ENCODE assay signal across 15 cellular contexts in genomic region chr1:13760921-13761320, GRCh38.
DNase-seq lines count a peak whose midpoint lies in the region; ATAC-seq, FAIRE-seq and TF ChIP-seq lines count a peak whose summit lies in the region.
"Had no signal": no experiment of that assay in that cellular context is flagged by ENCODE, and none has a peak within 500 bp of the region (broad histone marks: within the 10 kb centered on the region; RNA-seq: fewer than 3 reads in every experiment).

No MANE protein-coding gene starts in this region.

- peak overlapping the region; percentile 76 for H3K27ac Mint-ChIP-seq in T-helper 17 cell
- H3K27ac Mint-ChIP-seq in progenitor cell of endocrine pancreas, result peak overlapping the region; percentile 84

- H3K27me3 Mint-ChIP-seq in T-helper 17 cell (no peaks in the 10 kb centered on the region), progenitor cell of endocrine pancreas (no peaks in the 10 kb centered on the region)

- H3K9me3 Mint-ChIP-seq in progenitor cell of endocrine pancreas (ENCODE audit: low read depth), result no peaks in the 10 kb centered on the region

- no peak for TF ChIP-seq EP300 in Ishikawa (IDR thresholded peaks at IDR 0.05; ENCODE audit: borderline replicate concordance)

- no peak overlapping the region for H3K4me3 Mint-ChIP-seq in T-helper 17 cell
- H3K4me3 Mint-ChIP-seq in progenitor cell of endocrine pancreas (ENCODE audit: low read depth), result no peak overlapping the region

- DNase-seq in T-helper 17 cell (no peak), kidney tubule cell (ENCODE audit: low spot score) (peak; percentile 45), progenitor cell of endocrine pancreas (ENCODE audit: low spot score, unreplicated experiment) (no peak), left cardiac atrium (no peak), D721Med (ENCODE audit: insufficient read length, low spot score) (no peak)
- DNase-seq: activated effector memory CD4-positive, alpha-beta T cell treated with Interleukin-2 at 50 U/mL for 16 hours; anterior cingulate cortex; NCI-H2081 treated with DMSO at 0.1 percent for 48 hours; ovary; small intestine had no signal

- peaks cover 57% of the 10 kb centered on the region for H3K4me1 Mint-ChIP-seq in T-helper 17 cell
- H3K4me1 Mint-ChIP-seq in progenitor cell of endocrine pancreas (ENCODE audit: low read depth), result peaks cover 53% of the 10 kb centered on the region

- H3K36me3 Mint-ChIP-seq in T-helper 17 cell (ENCODE audit: low read depth) (no peaks in the 10 kb centered on the region), progenitor cell of endocrine pancreas (ENCODE audit: insufficient read depth) (peaks cover 2% of the 10 kb centered on the region)

- intact Hi-C loops in left cardiac atrium (cut with DNase I), result no loop called here

- no peak for TF ChIP-seq RAD21 in Ishikawa (IDR thresholded peaks at IDR 0.05; ENCODE audit: low read depth)

- TF ChIP-seq CTCF in progenitor cell of endocrine pancreas (IDR thresholded peaks at IDR 0.05; ENCODE audit: unreplicated experiment) (peak; percentile 11), D721Med (IDR thresholded peaks at IDR 0.05; ENCODE audit: insufficient read depth, missing control alignments) (no peak)

- FAIRE-seq in D721Med (lab: Jason Lieb, UNC), result no peak
- FAIRE-seq: colon, small intestine had no signal

- no peaks in the 10 kb centered on the region for H3K9me3 ChIP-seq in T-helper 17 cell (ENCODE audit: control insufficient read depth, low read length, poor library complexity, severe bottlenecking)
- H3K9me3 ChIP-seq: BLaER1, ovary, tibial nerve had no signal

- ATAC-seq in T-helper 17 cell, result no peak
- no peak for ATAC-seq in left cardiac atrium
- ATAC-seq in HG02973 (IDR thresholded peaks at IDR 0.05; ENCODE audit: unreplicated experiment), result no peak

TF ChIP-seq in Ishikawa, 13 proteins besides CTCF, POLR2A, EP300 and RAD21:
- no peak for TF ChIP-seq EGR1 (IDR thresholded peaks at IDR 0.05)
- TF ChIP-seq YY1 (IDR thresholded peaks at IDR 0.05; ENCODE audit: low read depth), result no peak
- TF ChIP-seq CEBPB (IDR thresholded peaks at IDR 0.05), result peak; percentile 59
- no peak for TF ChIP-seq MAX (IDR thresholded peaks at IDR 0.05)
- TF ChIP-seq NFIC (IDR thresholded peaks at IDR 0.05), result no peak
- no peak for TF ChIP-seq USF1 (IDR thresholded peaks at IDR 0.05)
- TF ChIP-seq TEAD4 (IDR thresholded peaks at IDR 0.05), result peak; percentile 56; the same call in 1 of the 2 replicates
